Comparison of ENCODE assay signal across 8 cellular contexts in the genomic region with DNA sequence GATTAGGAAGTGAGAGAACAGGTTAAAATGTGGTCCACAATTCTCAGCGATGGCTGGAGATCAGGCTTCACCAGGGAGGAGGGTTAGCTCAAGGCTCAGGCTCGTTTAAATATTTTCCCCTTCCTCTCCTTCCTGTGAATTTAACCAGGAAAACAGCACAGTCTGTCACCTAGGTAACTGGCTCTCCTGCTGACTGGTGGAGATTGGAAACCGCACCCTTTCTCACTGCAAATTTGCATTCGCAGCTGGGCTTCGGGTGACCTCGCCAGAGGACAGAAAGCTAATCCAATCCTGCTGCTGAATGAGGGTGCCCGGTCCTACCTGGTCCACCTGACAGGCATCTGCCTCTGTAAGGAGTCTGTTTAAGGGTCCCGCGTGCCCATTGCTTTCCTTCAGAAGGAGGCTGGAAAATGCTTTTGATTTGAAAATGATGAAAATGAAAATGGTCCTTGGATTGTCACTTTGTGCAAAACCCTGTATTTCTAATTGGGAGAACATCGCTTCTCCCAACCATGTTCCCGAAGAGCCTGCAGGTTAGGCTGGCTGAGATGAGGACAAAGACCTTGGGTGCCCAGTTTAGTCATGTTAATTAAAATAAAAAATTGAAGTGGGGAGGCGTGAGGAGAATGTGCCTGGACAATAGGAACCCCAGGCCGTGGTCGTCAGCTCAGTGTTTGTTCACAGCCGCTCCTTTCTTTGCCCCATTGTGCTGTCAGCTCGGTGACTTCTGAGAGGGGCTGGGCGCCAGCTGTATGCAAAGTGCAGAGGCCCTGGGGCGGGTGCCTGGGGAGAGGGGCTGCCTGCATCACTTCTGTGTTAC. TPM values are rescaled to one million over a fixed set of nuclear protein-coding genes. Genes with fewer than 3 reads are reported as not detected.
DNase-seq lines count a peak whose midpoint lies in the region; ATAC-seq, FAIRE-seq and TF ChIP-seq lines count a peak whose summit lies in the region.

No MANE protein-coding gene starts in this region.

- peak overlapping the region; percentile 49 for H3K4me3 ChIP-seq in HUES48 (ENCODE audit: low read depth, low read length)
- H3K4me3 ChIP-seq in endothelial cell of umbilical vein (replicated peaks in 1 of 3; ENCODE audit: insufficient read depth in 1 of 3, low read depth in 1 of 3, low read length in 3 of 3), result peak overlapping the region in 1 of 3 experiments; percentile 23
- H3K4me3 ChIP-seq in retinal pigment epithelial cell (ENCODE audit: low read length), result no peak overlapping the region
- no peak overlapping the region for H3K4me3 ChIP-seq in tibial nerve

- TF ChIP-seq CTCF in endothelial cell of umbilical vein (IDR thresholded peaks at IDR 0.05; ENCODE audit: extremely low read depth in 1 of 2, insufficient read depth in 1 of 2, low read depth in 1 of 2, low read length in 2 of 2), result no peak
- no peak for TF ChIP-seq CTCF in retinal pigment epithelial cell (conservative IDR thresholded peaks at IDR 0.05; ENCODE audit: low read depth, low read length)
- TF ChIP-seq CTCF in tibial nerve (IDR thresholded peaks at IDR 0.05), result no peak

- H3K4me2 ChIP-seq in endothelial cell of umbilical vein (ENCODE audit: insufficient read depth, low read length), result peak overlapping the region; percentile 54

- POLR2A ChIA-PET in endothelial cell of umbilical vein (lab: Charles Lee), result no interaction called here

- ATAC-seq in HG03139 (IDR thresholded peaks at IDR 0.05; ENCODE audit: unreplicated experiment) (no peak), GM18873 (IDR thresholded peaks at IDR 0.05; ENCODE audit: low FRiP score, unreplicated experiment) (no peak)

- dilution Hi-C loops in endothelial cell of umbilical vein (cut with MboI; ENCODE audit: extremely low pct_ligation_motif_present, low sequenced_read_pairs), result no loop called here

- CTCF ChIA-PET in endothelial cell of umbilical vein (lab: Charles Lee), result interaction anchor here (2.5 to 3.5 kb wide), 3 partner anchors 34 to 326 kb away, joined by 13 to 18 read pairs (median 14); no protein-coding TSS in a partner anchor

- FAIRE-seq in endothelial cell of umbilical vein (lab: Jason Lieb, UNC), result peak; percentile 91

- no peaks in the 10 kb centered on the region for H3K9me1 ChIP-seq in endothelial cell of umbilical vein (replicated peaks; ENCODE audit: control insufficient read depth, extremely low read depth, insufficient read depth, low read length)

- H3K36me3 ChIP-seq in HUES48 (ENCODE audit: control insufficient read depth, insufficient read depth, low read length) (no peaks in the 10 kb centered on the region), endothelial cell of umbilical vein (ENCODE audit: control insufficient read depth in 2 of 2, extremely low read depth in 1 of 2, insufficient read depth in 2 of 2, low read length in 2 of 2) (no peaks in the 10 kb centered on the region), tibial nerve (no peaks in the 10 kb centered on the region)

- 37 to 50% methylated on average over 17 to 18 of the region's 18 CpGs for WGBS in tibial nerve, 2 donors

- H3K79me2 ChIP-seq in endothelial cell of umbilical vein (ENCODE audit: control insufficient read depth, insufficient read depth, low read length), result no peaks in the 10 kb centered on the region

- H3K27ac ChIP-seq in HUES48 (ENCODE audit: low read depth, low read length) (peak overlapping the region; percentile 95), endothelial cell of umbilical vein (ENCODE audit: insufficient read depth, low read depth, low read length) (peak overlapping the region; percentile 37), tibial nerve (no peak overlapping the region)

- no peak for TF ChIP-seq EP300 in tibial nerve (IDR thresholded peaks at IDR 0.05)

- H4K20me1 ChIP-seq in endothelial cell of umbilical vein (replicated peaks; ENCODE audit: control insufficient read depth, extremely low read depth, insufficient read depth, low read length), result no peaks in the 10 kb centered on the region

- H3K4me1 ChIP-seq in HUES48 (ENCODE audit: control insufficient read depth, insufficient read depth, low read length) (peaks cover 36% of the 10 kb centered on the region), endothelial cell of umbilical vein (ENCODE audit: control insufficient read depth, extremely low read depth, insufficient read depth, low read length) (peaks cover 26% of the 10 kb centered on the region), tibial nerve (peaks cover 0 to 8% (median 3%) of the 10 kb centered on the region in 4 donors)

- BruUV-seq in endothelial cell of umbilical vein (replicated peaks; lab: Mats Ljungman, UMichigan), result no TSS peak

- no peak overlapping the region for H3K9ac ChIP-seq in HUES48 (ENCODE audit: low read depth, low read length)
- no peak overlapping the region for H3K9ac ChIP-seq in endothelial cell of umbilical vein (replicated peaks; ENCODE audit: extremely low read depth, insufficient read depth, low read length)

- TF ChIP-seq POLR2A in endothelial cell of umbilical vein (IDR thresholded peaks at IDR 0.05; ENCODE audit: low read depth, low read length), result no peak
- no peak for TF ChIP-seq POLR2A in tibial nerve (IDR thresholded peaks at IDR 0.05)

- H3K27me3 ChIP-seq in HUES48 (ENCODE audit: control insufficient read depth, insufficient read depth, low read length) (peaks cover 3% of the 10 kb centered on the region; the same call in 1 of the 2 replicates), endothelial cell of umbilical vein (ENCODE audit: control insufficient read depth in 2 of 2, insufficient read depth in 2 of 2, low read length in 2 of 2) (no peaks in the 10 kb centered on the region), tibial nerve (no peaks in the 10 kb centered on the region)

- DNase-seq in NCI-H524 (lab: John Stamatoyannopoulos, UW) (peak; percentile 69 to 90), endothelial cell of umbilical vein (ENCODE audit: low read depth, low spot score) (peak; percentile 68), retinal pigment epithelial cell (ENCODE audit: low read depth) (peak; percentile 58), tibial nerve (ENCODE audit: low spot score in 2 of 2) (no peak)
- no peak for DNase-seq in stimulated activated CD4-positive, alpha-beta T cell treated with anti-CD3 and anti-CD28 coated beads, Interleukin-12 subunit alpha, Interleukin-12 subunit beta, amount 100 ng/mL, for 4 hours

- intact Hi-C loops in endothelial cell of umbilical vein (cut with micrococcal nuclease), result no loop called here

- H3K9me3 ChIP-seq in HUES48 (ENCODE audit: control insufficient read depth, insufficient read depth, low read length), result no peaks in the 10 kb centered on the region
- H3K9me3 ChIP-seq in endothelial cell of umbilical vein (replicated peaks; ENCODE audit: control insufficient read depth, insufficient read depth, low read length), result no peaks in the 10 kb centered on the region
- no peaks in the 10 kb centered on the region for H3K9me3 ChIP-seq in tibial nerve

- peak overlapping the region; percentile 50 for H2AFZ ChIP-seq in endothelial cell of umbilical vein (ENCODE audit: low read depth, low read length)

TF ChIP-seq in endothelial cell of umbilical vein, 7 proteins besides CTCF, POLR2A, EP300 and RAD21:
- no peak for TF ChIP-seq EZH2 (IDR thresholded peaks at IDR 0.05; ENCODE audit: borderline replicate concordance, low read depth, low read length, severe bottlenecking)

RNA-seq across cellular contexts. Expression of a gene that starts 43.4 kb away (rescaled TPM):
- total RNA-seq in endothelial cell of umbilical vein, result 36.7 and 75.7 TPM in 2 replicates
- 11.9 and 14.0 TPM in 2 replicates for polyA plus RNA-seq in endothelial cell of umbilical vein
- 9.9 and 12.7 TPM in 2 replicates for polyA plus RNA-seq in endothelial cell of umbilical vein (2011; cell fraction: cytosol; rRNA removed)
- polyA plus RNA-seq in endothelial cell of umbilical vein (2011; cell fraction: nucleus; rRNA removed), result 75.8 and 89.8 TPM in 2 replicates
- 41.8 and 46.2 TPM in 2 replicates for polyA plus RNA-seq in endothelial cell of umbilical vein (2012)
- 29.2 and 36.3 TPM in 2 replicates for polyA minus RNA-seq in endothelial cell of umbilical vein
- 14.4 TPM for polyA minus RNA-seq in endothelial cell of umbilical vein (2011; cell fraction: cytosol; rRNA and poly(A)+ RNA removed)
- polyA minus RNA-seq in endothelial cell of umbilical vein (2011; cell fraction: nucleus; rRNA and poly(A)+ RNA removed), result 68.5 and 70.3 TPM in 2 replicates
- 10 to 100 TPM in 1 of 4 donors, 1 to 10 TPM in 3; 4.6 to 18.3 (median 5.3) TPM for total RNA-seq in tibial nerve

RNA-seq across cellular contexts. Expression of a gene that starts 52.7 kb away (rescaled TPM):
- total RNA-seq in endothelial cell of umbilical vein, result 42.0 and 45.4 TPM in 2 replicates
- polyA plus RNA-seq in endothelial cell of umbilical vein, result 9.2 and 11.5 TPM in 2 replicates
- 18.3 and 18.5 TPM in 2 replicates for polyA plus RNA-seq in endothelial cell of umbilical vein (2011; cell fraction: cytosol; rRNA removed)
- 34.7 and 44.0 TPM in 2 replicates for polyA plus RNA-seq in endothelial cell of umbilical vein (2011; cell fraction: nucleus; rRNA removed)
- polyA plus RNA-seq in endothelial cell of umbilical vein (2012), result 32.3 and 39.5 TPM in 2 replicates
- 16.5 and 23.1 TPM in 2 replicates for polyA minus RNA-seq in endothelial cell of umbilical vein
- 12.3 TPM for polyA minus RNA-seq in endothelial cell of umbilical vein (2011; cell fraction: cytosol; rRNA and poly(A)+ RNA removed)
- polyA minus RNA-seq in endothelial cell of umbilical vein (2011; cell fraction: nucleus; rRNA and poly(A)+ RNA removed), result 20.9 and 25.3 TPM in 2 replicates
- 100 to 1,000 TPM in 1 of 4 donors, 10 to 100 TPM in 3; 36.0 to 102 (median 53.5) TPM for total RNA-seq in tibial nerve

Comparison
In these comparisons a context has a peak if more than half of its experiments do, and no peak if none do; other contexts are left out.
1. H3K27ac ChIP-seq: peak in HUES48 (single experiment) and endothelial cell of umbilical vein (single experiment); none in tibial nerve (0 of 4).
2. DNase-seq: peak in NCI-H524 (2 of 2), endothelial cell of umbilical vein (single experiment) and retinal pigment epithelial cell (single experiment); none in stimulated activated CD4-positive, alpha-beta T cell treated with anti-CD3 and anti-CD28 coated beads, Interleukin-12 subunit alpha, Interleukin-12 subunit beta, amount 100 ng/mL, for 4 hours (single experiment) and tibial nerve (0 of 2).